1 cellular context compared by ENCODE assay signal in the genomic region with DNA sequence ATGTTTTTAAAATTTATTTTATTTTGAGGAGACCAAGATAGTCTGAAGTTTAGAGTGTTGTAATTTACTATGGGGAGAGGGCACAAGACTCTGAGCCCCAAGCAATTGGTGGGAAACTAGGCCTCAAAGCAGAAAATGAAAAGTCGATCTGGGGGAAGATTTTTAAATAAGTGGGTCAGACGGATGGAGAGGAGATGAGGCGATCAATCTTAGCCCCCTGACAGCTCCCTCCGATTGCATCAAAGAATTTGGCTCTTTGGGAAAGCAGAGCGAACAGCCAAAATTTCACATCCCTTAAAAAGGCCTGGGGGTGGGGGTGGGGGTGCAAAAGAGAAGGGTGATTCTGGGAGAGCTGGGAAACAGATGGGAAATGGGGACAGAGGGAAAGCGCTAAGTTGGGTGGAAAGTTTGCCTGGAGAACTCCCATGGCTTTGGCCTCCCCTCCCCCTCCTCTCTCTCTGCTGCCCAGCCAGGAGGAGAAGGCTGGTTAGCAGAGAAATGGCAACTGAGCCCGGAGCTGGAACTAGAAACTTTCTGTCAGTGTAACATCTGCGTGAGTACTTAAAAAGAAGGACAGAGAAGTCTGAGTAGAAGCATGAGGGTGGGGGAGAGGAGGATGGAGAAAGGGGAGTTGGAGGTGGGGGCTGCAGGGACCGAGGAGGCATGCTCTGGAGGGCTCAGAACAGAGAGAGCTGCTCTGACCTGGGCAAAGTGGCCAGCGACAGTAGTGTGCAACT.
TF ChIP-seq lines count a peak whose summit lies in the region.

No MANE protein-coding gene starts in this region.

TF ChIP-seq in A549, 52 proteins besides CTCF, POLR2A, EP300 and RAD21 (continued from another document):
- TF ChIP-seq, protein P1, sequence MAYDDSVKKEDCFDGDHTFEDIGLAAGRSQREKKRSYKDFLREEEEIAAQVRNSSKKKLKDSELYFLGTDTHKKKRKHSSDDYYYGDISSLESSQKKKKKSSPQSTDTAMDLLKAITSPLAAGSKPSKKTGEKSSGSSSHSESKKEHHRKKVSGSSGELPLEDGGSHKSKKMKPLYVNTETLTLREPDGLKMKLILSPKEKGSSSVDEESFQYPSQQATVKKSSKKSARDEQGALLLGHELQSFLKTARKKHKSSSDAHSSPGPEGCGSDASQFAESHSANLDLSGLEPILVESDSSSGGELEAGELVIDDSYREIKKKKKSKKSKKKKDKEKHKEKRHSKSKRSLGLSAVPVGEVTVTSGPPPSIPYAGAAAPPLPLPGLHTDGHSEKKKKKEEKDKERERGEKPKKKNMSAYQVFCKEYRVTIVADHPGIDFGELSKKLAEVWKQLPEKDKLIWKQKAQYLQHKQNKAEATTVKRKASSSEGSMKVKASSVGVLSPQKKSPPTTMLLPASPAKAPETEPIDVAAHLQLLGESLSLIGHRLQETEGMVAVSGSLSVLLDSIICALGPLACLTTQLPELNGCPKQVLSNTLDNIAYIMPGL (CRISPR knock-in tag; IDR thresholded peaks at IDR 0.05; ENCODE audit: borderline replicate concordance): no peak
- no peak for TF ChIP-seq HOXA7 (CRISPR knock-in tag; IDR thresholded peaks at IDR 0.05)
